Comparison of ENCODE assay signal across 15 cellular contexts in genomic region chr15:89646416-89647141, GRCh38. TPM values are rescaled to one million over a fixed set of nuclear protein-coding genes. Genes with fewer than 3 reads are reported as not detected.
"Had no signal": no experiment of that assay in that cellular context is flagged by ENCODE, and none has a peak within 500 bp of the region (broad histone marks: within the 10 kb centered on the region; RNA-seq: fewer than 3 reads in every experiment).

No MANE protein-coding gene starts in this region.

- H3K27ac ChIP-seq: ascending aorta, esophagus muscularis mucosa, left lung, parathyroid adenoma, SJSA1, upper lobe of left lung had no signal

- H3K4me3 Mint-ChIP-seq: activated B cell treated with CpG ODN at 0.5 μM for 24 hours; activated CD4-positive, alpha-beta T cell treated with anti-CD3 and anti-CD28 coated beads, Interleukin-2, amount 10 ng/mL, durations not matched to agents 7 days and 5 days; activated naive CD8-positive, alpha-beta T cell treated with anti-CD3 and anti-CD28 coated beads, Interleukin-2, amount 10 ng/mL, durations not matched to agents 7 days and 5 days; T-cell had no signal

- H3K27me3 ChIP-seq: ascending aorta, esophagus muscularis mucosa, left lung, SJSA1, upper lobe of left lung had no signal

- FAIRE-seq: colon had no signal

- H3K4me1 Mint-ChIP-seq: activated B cell treated with CpG ODN at 0.5 μM for 24 hours had no signal

- H3K36me3 ChIP-seq: upper lobe of left lung had no signal

- H3K27ac Mint-ChIP-seq: activated B cell treated with CpG ODN at 0.5 μM for 24 hours; activated CD4-positive, alpha-beta T cell treated with anti-CD3 and anti-CD28 coated beads, Interleukin-2, amount 10 ng/mL, durations not matched to agents 7 days and 5 days; activated naive CD8-positive, alpha-beta T cell treated with anti-CD3 and anti-CD28 coated beads, Interleukin-2, amount 10 ng/mL, durations not matched to agents 7 days and 5 days; T-cell had no signal

- H3K4me1 ChIP-seq: left lung, parathyroid adenoma, SJSA1 had no signal

- H3K9me3 Mint-ChIP-seq: activated B cell treated with CpG ODN at 0.5 μM for 24 hours; activated CD4-positive, alpha-beta T cell treated with anti-CD3 and anti-CD28 coated beads, Interleukin-2, amount 10 ng/mL, durations not matched to agents 7 days and 5 days; activated naive CD8-positive, alpha-beta T cell treated with anti-CD3 and anti-CD28 coated beads, Interleukin-2, amount 10 ng/mL, durations not matched to agents 7 days and 5 days; T-cell had no signal

- H3K9me3 ChIP-seq: ascending aorta, esophagus muscularis mucosa, left lung, SJSA1, upper lobe of left lung had no signal

- H3K4me3 ChIP-seq: ascending aorta, esophagus muscularis mucosa, left lung, SJSA1, upper lobe of left lung had no signal

- H3K27me3 Mint-ChIP-seq: activated CD4-positive, alpha-beta T cell treated with anti-CD3 and anti-CD28 coated beads, Interleukin-2, amount 10 ng/mL, durations not matched to agents 7 days and 5 days; activated naive CD8-positive, alpha-beta T cell treated with anti-CD3 and anti-CD28 coated beads, Interleukin-2, amount 10 ng/mL, durations not matched to agents 7 days and 5 days had no signal

- H3K36me3 Mint-ChIP-seq: activated naive CD8-positive, alpha-beta T cell treated with anti-CD3 and anti-CD28 coated beads, Interleukin-2, amount 10 ng/mL, durations not matched to agents 7 days and 5 days; T-cell had no signal

RNA-seq across cellular contexts. Expression of gene PLIN1, which starts 32.6 kb away (rescaled TPM):
- total RNA-seq: SJSA1 had no signal
- polyA plus RNA-seq: neural cell had no signal

RNA-seq across cellular contexts. Expression of gene WDR93, which starts 44.0 kb away (rescaled TPM):
- total RNA-seq: activated CD4-positive, alpha-beta T cell treated with anti-CD3 and anti-CD28 coated beads, Interleukin-2, amount 10 ng/mL, durations not matched to agents 7 days and 5 days; activated naive CD8-positive, alpha-beta T cell treated with anti-CD3 and anti-CD28 coated beads, Interleukin-2, amount 10 ng/mL, durations not matched to agents 7 days and 5 days; ascending aorta; bronchial epithelial cell; fibroblast of villous mesenchyme; skeletal muscle tissue had no signal
